In genomic region chr19:34649886-34650543, GRCh38 we compare ENCODE assay signal across 16 cellular contexts. TPM values are rescaled to one million over a fixed set of nuclear protein-coding genes. Genes with fewer than 3 reads are reported as not detected.
A peak's percentile ranks its signal among the peaks of the same experiment; 100 is the strongest.
DNase-seq lines count a peak whose midpoint lies in the region; ATAC-seq and TF ChIP-seq lines count a peak whose summit lies in the region.
"Had no signal": no experiment of that assay in that cellular context is flagged by ENCODE, and none has a peak within 500 bp of the region (broad histone marks: within the 10 kb centered on the region; RNA-seq: fewer than 3 reads in every experiment).

No MANE protein-coding gene starts in this region.

- no peak for TF ChIP-seq CTCF in Panc1 (IDR thresholded peaks at IDR 0.05)

- no peak overlapping the region for H3K27ac ChIP-seq in Panc1 (ENCODE audit: low read length)
- H3K27ac ChIP-seq: GM23248 had no signal

- POLR2A ChIA-PET in Panc1 (lab: Charles Lee), result no interaction called here

- no peak overlapping the region for H3K4me3 ChIP-seq in Panc1 (ENCODE audit: low read depth in 2 of 2, low read length in 2 of 2)
- H3K4me3 ChIP-seq: GM12878, GM23248 had no signal

- peaks cover 0 to 2% of the 10 kb centered on the region in 2 donors for H3K4me1 Mint-ChIP-seq in stimulated activated naive B cell treated with anti-CD40 and anti-IgM and Interleukin-4, amounts not matched to agents 10 μg/mL and 1 μg/mL and 100 μg/mL, for 72 hours
- H3K4me1 Mint-ChIP-seq: CD8-positive, alpha-beta memory T cell had no signal

- in situ Hi-C loops in Caki2 (cut with HindIII; ENCODE audit: low pct_unique_long_range_greater_than_20kb, low sequenced_read_pairs), result no loop called here
- in situ Hi-C loops in Panc1 (cut with HindIII; ENCODE audit: low pct_unique_long_range_greater_than_20kb, low sequenced_read_pairs), result no loop called here

- peaks cover 3% of the 10 kb centered on the region; the same call in 1 of the 2 replicates for H3K9me3 ChIP-seq in Panc1 (ENCODE audit: control insufficient read depth, insufficient read depth, low read depth, low read length)

- H3K9me3 Mint-ChIP-seq in stimulated activated naive B cell treated with anti-CD40 and anti-IgM and Interleukin-4, amounts not matched to agents 10 μg/mL and 1 μg/mL and 100 μg/mL, for 72 hours, result peaks cover 4 to 12% of the 10 kb centered on the region in 2 donors

- no peaks in the 10 kb centered on the region for H3K27me3 ChIP-seq in Panc1 (ENCODE audit: control insufficient read depth, insufficient read depth, low read length)

- intact Hi-C loops in Panc1 (cut with micrococcal nuclease; ENCODE audit: unreplicated experiment), result no loop called here

- ATAC-seq in Panc1 (no peak), GM21447 (IDR thresholded peaks at IDR 0.05; ENCODE audit: unreplicated experiment) (no peak)
- no peak for ATAC-seq in stimulated activated naive B cell treated with anti-CD40 and anti-IgM and Interleukin-4, amounts not matched to agents 10 μg/mL and 1 μg/mL and 100 μg/mL, for 72 hours (replicated peaks)
- ATAC-seq: GM12878 had no signal

- no peak overlapping the region for H3K4me3 Mint-ChIP-seq in stimulated activated naive B cell treated with anti-CD40 and anti-IgM and Interleukin-4, amounts not matched to agents 10 μg/mL and 1 μg/mL and 100 μg/mL, for 72 hours
- H3K4me3 Mint-ChIP-seq: CD8-positive, alpha-beta memory T cell had no signal

- H3K36me3 ChIP-seq in Panc1 (ENCODE audit: control insufficient read depth, insufficient read depth, low read length), result no peaks in the 10 kb centered on the region

- H3K36me3 Mint-ChIP-seq in stimulated activated naive B cell treated with anti-CD40 and anti-IgM and Interleukin-4, amounts not matched to agents 10 μg/mL and 1 μg/mL and 100 μg/mL, for 72 hours, result peaks cover 3 to 18% of the 10 kb centered on the region in 2 donors

- TSS peak; percentile 52 for BruUV-seq in Panc1 (replicated peaks; lab: Mats Ljungman, UMichigan)

- peaks cover 12 to 29% of the 10 kb centered on the region in 2 donors for H3K27me3 Mint-ChIP-seq in stimulated activated naive B cell treated with anti-CD40 and anti-IgM and Interleukin-4, amounts not matched to agents 10 μg/mL and 1 μg/mL and 100 μg/mL, for 72 hours

- H3K27ac Mint-ChIP-seq in stimulated activated naive B cell treated with anti-CD40 and anti-IgM and Interleukin-4, amounts not matched to agents 10 μg/mL and 1 μg/mL and 100 μg/mL, for 72 hours, result no peak overlapping the region

- H3K4me1 ChIP-seq in Panc1 (ENCODE audit: control insufficient read depth, insufficient read depth, low read length), result no peaks in the 10 kb centered on the region
- H3K4me1 ChIP-seq: Caco-2 had no signal

- DNase-seq in Caki2 (ENCODE audit: low read depth) (peak; percentile 60), HK-2 (ENCODE audit: unreplicated experiment) (peak; percentile 45), Panc1 (ENCODE audit: low read depth, low spot score) (no peak), myocyte (ENCODE audit: low read depth) (peak; percentile 12), NCI-H1694 treated with DMSO at 0.1 percent for 48 hours (lab: John Stamatoyannopoulos, UW) (no peak), NCI-H345 (lab: John Stamatoyannopoulos, UW) (no peak)
- DNase-seq in stimulated activated naive B cell treated with anti-CD40 and anti-IgM and Interleukin-4, amounts not matched to agents 10 μg/mL and 1 μg/mL and 100 μg/mL, for 72 hours, result no peak
- DNase-seq: Caco-2; CD8-positive, alpha-beta memory T cell; DMS53; GM23248; H7 had no signal

- CTCF ChIA-PET in Panc1 (lab: Charles Lee), result no interaction called here

RNA-seq across cellular contexts. Expression of gene SCGB2B2, which starts 26.9 kb away (rescaled TPM):
- total RNA-seq in Caki2 (2014; rRNA removed; shearing (Covaris generic); ENCODE audit: low replicate concordance), result not detected in 2 replicates
- total RNA-seq in Panc1 (2021; ENCODE audit: unreplicated experiment) (0.59 TPM), myocyte (0.24 and 0.26 TPM in 2 replicates)
- 0.21 TPM for polyA plus RNA-seq in Panc1 (2012; ENCODE audit: insufficient read length)
- 0.54 TPM for polyA plus RNA-seq in myocyte (2012)
- total RNA-seq: G401, GM23248, H7 had no signal
- polyA plus RNA-seq: BJ; CD8-positive, alpha-beta memory T cell; GM23248 had no signal

RNA-seq across cellular contexts. Expression of gene ZNF302, which starts 27.5 kb away (rescaled TPM):
- 16.8 and 22.5 TPM in 2 replicates for total RNA-seq in Caki2 (2014; rRNA removed; shearing (Covaris generic); ENCODE audit: low replicate concordance)
- total RNA-seq in Panc1 (2021; ENCODE audit: unreplicated experiment) (26.4 TPM), myocyte (41.8 and 45.9 TPM in 2 replicates)
- 11.9 TPM for polyA plus RNA-seq in Panc1 (2012; ENCODE audit: insufficient read length)
- 20.7 TPM for polyA plus RNA-seq in myocyte (2012)

Comparison
In these comparisons a context has a peak if more than half of its experiments do, and no peak if none do; other contexts are left out.
1. DNase-seq: peak in Caki2 (single experiment), HK-2 (single experiment) and myocyte (single experiment); none in Panc1 (single experiment), NCI-H1694 treated with DMSO at 0.1 percent for 48 hours (single experiment), stimulated activated naive B cell treated with anti-CD40 and anti-IgM and Interleukin-4, amounts not matched to agents 10 μg/mL and 1 μg/mL and 100 μg/mL, for 72 hours (single experiment) and NCI-H345 (single experiment).